ENCODE assay signal across 24 cellular contexts in genomic region chr4:38482696-38483095, GRCh38.
DNase-seq lines count a peak whose midpoint lies in the region; FAIRE-seq and TF ChIP-seq lines count a peak whose summit lies in the region.
"Had no signal": no experiment of that assay in that cellular context is flagged by ENCODE, and none has a peak within 500 bp of the region (broad histone marks: within the 10 kb centered on the region; RNA-seq: fewer than 3 reads in every experiment).

No MANE protein-coding gene starts in this region.

- peaks cover 0 to 7% (median 0%) of the 10 kb centered on the region in 8 donors for H3K9me3 Mint-ChIP-seq in CD4-positive, alpha-beta memory T cell
- H3K9me3 Mint-ChIP-seq in neural crest cell, result peaks cover 6% of the 10 kb centered on the region

- H3K4me1 ChIP-seq in CD4-positive, alpha-beta memory T cell (ENCODE audit: insufficient read depth, low read length), result peaks cover 12% of the 10 kb centered on the region
- H3K4me1 ChIP-seq: SJSA1 had no signal

- no peaks in the 10 kb centered on the region for H3K36me3 ChIP-seq in CD4-positive, alpha-beta memory T cell (ENCODE audit: insufficient read depth, low read length)
- H3K36me3 ChIP-seq in brain microvascular endothelial cell (replicated peaks), result no peaks in the 10 kb centered on the region
- H3K36me3 ChIP-seq: SJSA1 had no signal

- H3K27me3 ChIP-seq in CD4-positive, alpha-beta memory T cell (ENCODE audit: insufficient read depth, low read length), result no peaks in the 10 kb centered on the region
- H3K27me3 ChIP-seq in brain microvascular endothelial cell (replicated peaks), result no peaks in the 10 kb centered on the region
- H3K27me3 ChIP-seq: SJSA1 had no signal

- intact Hi-C loops in CD4-positive, alpha-beta memory T cell (cut with micrococcal nuclease), result no loop called here

- CTCF ChIA-PET in CD4-positive, alpha-beta memory T cell (lab: Charles Lee; ENCODE audit: partially characterized antibody), result interaction anchor here (1.4 kb wide), 1 partner anchor 163 kb away, joined by 3 read pairs; no protein-coding TSS in a partner anchor

- TF ChIP-seq CTCF in neural crest cell (conservative IDR thresholded peaks at IDR 0.05) (no peak), brain microvascular endothelial cell (IDR thresholded peaks at IDR 0.05; ENCODE audit: low read depth, low read length, missing control alignments) (no peak)

- H3K27me3 Mint-ChIP-seq in CD4-positive, alpha-beta memory T cell, result no peaks in the 10 kb centered on the region
- no peaks in the 10 kb centered on the region for H3K27me3 Mint-ChIP-seq in neural crest cell (ENCODE audit: low read depth)

- H3K9me3 ChIP-seq in CD4-positive, alpha-beta memory T cell (ENCODE audit: control insufficient read depth in 1 of 2, low read length in 2 of 2), result no peaks in the 10 kb centered on the region
- H3K9me3 ChIP-seq: SJSA1 had no signal

- peak overlapping the region in 4 of 7 donors; percentile 6 to 85 (median 26) for H3K27ac Mint-ChIP-seq in CD4-positive, alpha-beta memory T cell
- H3K27ac Mint-ChIP-seq in neural crest cell (ENCODE audit: unreplicated experiment), result peak overlapping the region; percentile 5

- in situ Hi-C loops in brain microvascular endothelial cell (cut with HindIII; ENCODE audit: low pct_ligation_motif_present, low sequenced_read_pairs), result no loop called here

- FAIRE-seq in GM19239 (lab: Jason Lieb, UNC) (peak; percentile 28), RCC 7860 (lab: Jason Lieb, UNC) (no peak)
- FAIRE-seq: D721Med, G401.6, H54 had no signal

- DNase-seq in CD4-positive, alpha-beta memory T cell, result peak in 4 of 5 donors; percentile 18 to 26 (median 22)
- DNase-seq in GM19239 (ENCODE audit: insufficient read length, low spot score) (no peak), neural crest cell (ENCODE audit: low read depth, low spot score) (no peak), RCC 7860 (ENCODE audit: low spot score) (no peak), occipital lobe (lab: John Stamatoyannopoulos, UW) (no peak), brain microvascular endothelial cell (no peak)
- peak; percentile 12 for DNase-seq in central memory CD4-positive, alpha-beta T cell
- DNase-seq in stimulated activated CD4-positive, alpha-beta T cell treated with anti-CD3 and anti-CD28 coated beads, Interleukin-15, amount 100 ng/mL, for 24 hours, result no peak
- DNase-seq: C1 segment of cervical spinal cord; MV-4-11; NCI-H1105 treated with DMSO at 0.1 percent for 48 hours; NCI-H146; NCI-H1930; NCI-H2107; NCI-H446; NCI-H524 treated with DMSO at 0.1 percent for 48 hours; NCI-H82; NK-92 treated with Interleukin-12 subunit alpha and Interleukin-12 subunit beta, amount 100 ng/mL, for 24 hours; PC-3 had no signal

- no peaks in the 10 kb centered on the region for H3K36me3 Mint-ChIP-seq in CD4-positive, alpha-beta memory T cell
- peaks cover 7% of the 10 kb centered on the region for H3K36me3 Mint-ChIP-seq in neural crest cell (ENCODE audit: low read depth)

- H3K4me3 Mint-ChIP-seq in CD4-positive, alpha-beta memory T cell, result peak overlapping the region in 6 of 8 donors; percentile 37 to 79 (median 60)
- H3K4me3 Mint-ChIP-seq in neural crest cell, result no peak overlapping the region

- peaks cover 11 to 30% (median 19%) of the 10 kb centered on the region in 4 donors for H3K4me1 Mint-ChIP-seq in CD4-positive, alpha-beta memory T cell
- H3K4me1 Mint-ChIP-seq in neural crest cell, result no peaks in the 10 kb centered on the region

- POLR2A ChIA-PET in CD4-positive, alpha-beta memory T cell (lab: Charles Lee; ENCODE audit: partially characterized antibody), result interaction anchor here (1.1 to 1.3 kb wide), 3 partner anchors 9 to 28 kb away, joined by 3 to 4 read pairs (median 4); no protein-coding TSS in a partner anchor

- no peak overlapping the region for H3K4me3 ChIP-seq in CD4-positive, alpha-beta memory T cell (ENCODE audit: low read length in 2 of 2)
- no peak overlapping the region for H3K4me3 ChIP-seq in brain microvascular endothelial cell (ENCODE audit: low read depth, low read length)
- H3K4me3 ChIP-seq: SJSA1 had no signal

- no peak overlapping the region for H3K27ac ChIP-seq in CD4-positive, alpha-beta memory T cell (ENCODE audit: low read depth, low read length)
- no peak overlapping the region for H3K27ac ChIP-seq in brain microvascular endothelial cell
- H3K27ac ChIP-seq: HL-60, SJSA1 had no signal

Comparison
In these comparisons a context has a peak if more than half of its experiments do, and no peak if none do; other contexts are left out.
1. DNase-seq: peak in CD4-positive, alpha-beta memory T cell (4 of 5) and central memory CD4-positive, alpha-beta T cell (single experiment); none in GM19239 (single experiment), neural crest cell (single experiment), RCC 7860 (single experiment), stimulated activated CD4-positive, alpha-beta T cell treated with anti-CD3 and anti-CD28 coated beads, Interleukin-15, amount 100 ng/mL, for 24 hours (single experiment), occipital lobe (single experiment) and brain microvascular endothelial cell (single experiment).